13 cellular contexts compared by ENCODE assay signal in the genomic region with DNA sequence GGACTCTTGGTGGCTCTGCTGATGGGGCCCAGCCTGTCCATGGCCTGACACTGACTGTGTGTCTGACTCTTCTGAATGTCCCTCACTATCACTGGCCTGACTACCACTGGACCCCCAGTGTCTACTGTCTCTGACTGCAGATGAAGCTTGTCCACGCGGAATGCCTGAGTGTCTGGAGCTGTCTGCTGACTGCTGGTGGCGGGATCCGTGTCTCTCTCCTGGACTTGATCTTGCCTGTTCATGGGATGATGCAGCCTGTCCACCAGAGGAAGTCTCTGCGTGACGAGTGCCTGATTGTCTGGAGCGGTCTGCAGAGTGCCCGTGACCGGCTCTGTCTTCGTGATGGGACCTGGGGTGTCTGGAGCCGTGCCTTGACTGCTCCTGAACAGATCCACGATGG. TPM values are rescaled to one million over a fixed set of nuclear protein-coding genes. Genes with fewer than 3 reads are reported as not detected.
"Had no signal": no experiment of that assay in that cellular context is flagged by ENCODE, and none has a peak within 500 bp of the region (broad histone marks: within the 10 kb centered on the region; RNA-seq: fewer than 3 reads in every experiment).

No MANE protein-coding gene starts in this region.

RNA-seq across cellular contexts. Expression of gene FLG, which starts 20.3 kb away (rescaled TPM):
- total RNA-seq: activated B cell treated with CpG ODN at 0.5 μM for 24 hours; activated CD4-positive, alpha-beta memory T cell treated with anti-CD3 and anti-CD28 coated beads for 36 hours; activated CD4-positive, alpha-beta T cell treated with anti-CD3 and anti-CD28 coated beads, Interleukin-2, amount 10 ng/mL, durations not matched to agents 24 days and 14 days; activated CD8-positive, alpha-beta memory T cell treated with anti-CD3 and anti-CD28 coated beads for 36 hours; activated CD8-positive, alpha-beta T cell treated with anti-CD3 and anti-CD28 coated beads for 36 hours; activated naive CD4-positive, alpha-beta T cell treated with anti-CD3 and anti-CD28 coated beads for 36 hours; activated naive CD8-positive, alpha-beta T cell treated with anti-CD3 and anti-CD28 coated beads, Interleukin-2, amount 10 ng/mL, durations not matched to agents 7 days and 5 days; activated T-cell treated with anti-CD3 and anti-CD28 coated beads, Interleukin-2, amount 50 U/mL, for 4 hours; activated T-cell treated with anti-CD3 and anti-CD28 coated beads, Interleukin-2, amount 50 U/mL, for 72 hours; activated T-helper 1 cell treated with anti-CD3 and anti-CD28 coated beads, Interleukin-12 subunit alpha, Interleukin-12 subunit beta, Interleukin-2, Interleukin-4 antibody, amounts not matched to agents 30 ng/mL and 10 ng/mL and 1 ng/mL, durations not matched to agents 14 hours and 24 hours and 36 hours; activated T-helper 17 cell treated with anti-CD3 and anti-CD28 coated beads, Interleukin-2, amount 50 U/mL, for 72 hours; ascending aorta; cardiac muscle cell had no signal
- polyA plus RNA-seq: cardiac muscle cell had no signal

RNA-seq across cellular contexts. Expression of gene FLG2, which starts 55.0 kb away (rescaled TPM):
- total RNA-seq: activated B cell treated with CpG ODN at 0.5 μM for 24 hours; activated CD4-positive, alpha-beta memory T cell treated with anti-CD3 and anti-CD28 coated beads for 36 hours; activated CD4-positive, alpha-beta T cell treated with anti-CD3 and anti-CD28 coated beads, Interleukin-2, amount 10 ng/mL, durations not matched to agents 24 days and 14 days; activated CD8-positive, alpha-beta memory T cell treated with anti-CD3 and anti-CD28 coated beads for 36 hours; activated CD8-positive, alpha-beta T cell treated with anti-CD3 and anti-CD28 coated beads for 36 hours; activated naive CD4-positive, alpha-beta T cell treated with anti-CD3 and anti-CD28 coated beads for 36 hours; activated naive CD8-positive, alpha-beta T cell treated with anti-CD3 and anti-CD28 coated beads, Interleukin-2, amount 10 ng/mL, durations not matched to agents 7 days and 5 days; activated T-cell treated with anti-CD3 and anti-CD28 coated beads, Interleukin-2, amount 50 U/mL, for 4 hours; activated T-cell treated with anti-CD3 and anti-CD28 coated beads, Interleukin-2, amount 50 U/mL, for 72 hours; activated T-helper 1 cell treated with anti-CD3 and anti-CD28 coated beads, Interleukin-12 subunit alpha, Interleukin-12 subunit beta, Interleukin-2, Interleukin-4 antibody, amounts not matched to agents 30 ng/mL and 10 ng/mL and 1 ng/mL, durations not matched to agents 14 hours and 24 hours and 36 hours; activated T-helper 17 cell treated with anti-CD3 and anti-CD28 coated beads, Interleukin-2, amount 50 U/mL, for 72 hours; ascending aorta; cardiac muscle cell had no signal
- polyA plus RNA-seq: cardiac muscle cell had no signal
